9 cellular contexts compared by ENCODE assay signal in genomic region chr12:120971299-120972180, GRCh38. TPM values are rescaled to one million over a fixed set of nuclear protein-coding genes. Genes with fewer than 3 reads are reported as not detected.
A peak's percentile ranks its signal among the peaks of the same experiment; 100 is the strongest.
DNase-seq lines count a peak whose midpoint lies in the region; ATAC-seq and TF ChIP-seq lines count a peak whose summit lies in the region.
"Had no signal": no experiment of that assay in that cellular context is flagged by ENCODE, and none has a peak within 500 bp of the region (broad histone marks: within the 10 kb centered on the region; RNA-seq: fewer than 3 reads in every experiment).

No MANE protein-coding gene starts in this region.

- H3K36me3 ChIP-seq in iPS DF 6.9 (ENCODE audit: control insufficient read depth, insufficient read depth, low read length) = no peaks in the 10 kb centered on the region

- H3K4me1 Mint-ChIP-seq in stimulated activated effector memory CD8-positive, alpha-beta T cell treated with anti-CD3 and anti-CD28 coated beads, Interleukin-12 subunit alpha, Interleukin-12 subunit beta, amount 100 ng/mL, for 72 hours = peaks cover 7% of the 10 kb centered on the region

- no peak overlapping the region for H3K27ac Mint-ChIP-seq in stimulated activated effector memory CD8-positive, alpha-beta T cell treated with anti-CD3 and anti-CD28 coated beads, Interleukin-12 subunit alpha, Interleukin-12 subunit beta, amount 100 ng/mL, for 72 hours
- H3K27ac Mint-ChIP-seq: dendritic cell treated with granulocyte-macrophage colony-stimulating factor and Interleukin-4, amounts not matched to agents 40 ng/mL and 50 ng/mL, for 4 days had no signal

- no peaks in the 10 kb centered on the region for H3K36me3 Mint-ChIP-seq in stimulated activated effector memory CD8-positive, alpha-beta T cell treated with anti-CD3 and anti-CD28 coated beads, Interleukin-12 subunit alpha, Interleukin-12 subunit beta, amount 100 ng/mL, for 72 hours

- H3K27me3 ChIP-seq in iPS DF 6.9 (ENCODE audit: control insufficient read depth, insufficient read depth, low read length) = no peaks in the 10 kb centered on the region

- H3K9me3 ChIP-seq in iPS DF 6.9 (ENCODE audit: control insufficient read depth, insufficient read depth, low read length) = no peaks in the 10 kb centered on the region

- DNase-seq in activated gamma-delta T cell treated with Interleukin-2 at 50 U/mL for 16 hours = peak; percentile 29
- no peak for DNase-seq in activated gamma-delta T cell (lab: John Stamatoyannopoulos, UW)
- peak; percentile 62 for DNase-seq in LHCN-M2 (ENCODE audit: low read depth)
- DNase-seq in RPMI8226 = peak; percentile 66
- DNase-seq in astrocyte of the spinal cord (ENCODE audit: low read depth, low spot score) = peak; percentile 58
- peak; percentile 50 for DNase-seq in iPS DF 6.9 (ENCODE audit: low read depth, low spot score)
- peak; percentile 18 to 55 for DNase-seq in stimulated activated effector memory CD8-positive, alpha-beta T cell treated with anti-CD3 and anti-CD28 coated beads, Interleukin-12 subunit alpha, Interleukin-12 subunit beta, amount 100 ng/mL, for 72 hours (ENCODE audit: low spot score in 2 of 2)

- H3K9me3 Mint-ChIP-seq in stimulated activated effector memory CD8-positive, alpha-beta T cell treated with anti-CD3 and anti-CD28 coated beads, Interleukin-12 subunit alpha, Interleukin-12 subunit beta, amount 100 ng/mL, for 72 hours = no peaks in the 10 kb centered on the region
- H3K9me3 Mint-ChIP-seq: dendritic cell treated with granulocyte-macrophage colony-stimulating factor and Interleukin-4, amounts not matched to agents 40 ng/mL and 50 ng/mL, for 4 days had no signal

- ATAC-seq in stimulated activated effector memory CD8-positive, alpha-beta T cell treated with anti-CD3 and anti-CD28 coated beads, Interleukin-12 subunit alpha, Interleukin-12 subunit beta, amount 100 ng/mL, for 72 hours = peak; percentile 92
- ATAC-seq in GM18511 (IDR thresholded peaks at IDR 0.05; ENCODE audit: unreplicated experiment) = no peak

- no peak overlapping the region for H3K4me3 Mint-ChIP-seq in stimulated activated effector memory CD8-positive, alpha-beta T cell treated with anti-CD3 and anti-CD28 coated beads, Interleukin-12 subunit alpha, Interleukin-12 subunit beta, amount 100 ng/mL, for 72 hours
- H3K4me3 Mint-ChIP-seq: dendritic cell treated with granulocyte-macrophage colony-stimulating factor and Interleukin-4, amounts not matched to agents 40 ng/mL and 50 ng/mL, for 4 days had no signal

- H3K4me3 ChIP-seq in astrocyte of the spinal cord (ENCODE audit: low read depth, low read length) (no peak overlapping the region), iPS DF 6.9 (ENCODE audit: low read length) (no peak overlapping the region)

- no CpG with 5 or more reads among the region's 13 CpGs for WGBS in iPS DF 6.9 (ENCODE audit: insufficient coverage, insufficient read length)

- peak; percentile 81 for TF ChIP-seq CTCF in astrocyte of the spinal cord (IDR thresholded peaks at IDR 0.05; ENCODE audit: low read depth, low read length)

- no peaks in the 10 kb centered on the region for H3K4me1 ChIP-seq in iPS DF 6.9 (ENCODE audit: control insufficient read depth, insufficient read depth, low read length)

- in situ Hi-C loops in astrocyte of the spinal cord (cut with HindIII; ENCODE audit: low sequenced_read_pairs) = no loop called here

- H3K27ac ChIP-seq in iPS DF 6.9 (ENCODE audit: low read length) = no peak overlapping the region

RNA-seq across cellular contexts. Expression of gene HNF1A, which starts 6.8 kb away (rescaled TPM):
- total RNA-seq in LHCN-M2 (2014; rRNA removed) = 0.06 and 0.13 TPM in 2 replicates
- not detected for polyA plus RNA-seq in LHCN-M2 (2012)

RNA-seq across cellular contexts. Expression of gene C12orf43, which starts 44.7 kb away (rescaled TPM):
- 12.8 and 18.1 TPM in 2 replicates for total RNA-seq in LHCN-M2 (2014; rRNA removed)
- 13.9 TPM for polyA plus RNA-seq in LHCN-M2 (2012)
